24 cellular contexts compared by ENCODE assay signal in the genomic region with DNA sequence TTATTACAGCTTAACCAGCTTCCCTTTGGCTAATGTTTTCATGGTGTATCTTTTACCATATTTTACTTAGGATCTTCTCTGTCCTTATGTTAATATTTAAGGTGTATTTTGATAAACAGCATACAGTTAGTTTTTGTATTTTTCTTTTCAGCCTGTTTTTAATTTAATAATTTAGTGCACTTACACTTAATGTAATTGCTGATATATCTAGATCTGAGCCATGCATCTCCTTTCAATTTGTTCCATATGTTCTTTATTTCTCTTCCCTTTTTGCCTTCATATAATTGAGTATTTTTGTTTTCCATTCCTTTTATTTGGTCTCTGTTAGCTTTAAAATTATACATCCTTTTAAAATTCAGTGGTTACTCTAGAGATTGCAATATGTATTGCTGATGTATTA.
"Had no signal": no experiment of that assay in that cellular context is flagged by ENCODE, and none has a peak within 500 bp of the region (broad histone marks: within the 10 kb centered on the region; RNA-seq: fewer than 3 reads in every experiment).

No MANE protein-coding gene starts in this region.

- H3K9me3 Mint-ChIP-seq: naive B cell; natural killer cell treated with Interleukin-12 subunit alpha and Interleukin-12 subunit beta and Interleukin-15 and Interleukin-18, amount 100 ng/mL, for 72 hours; neural crest cell; stimulated activated effector memory CD8-positive, alpha-beta T cell treated with anti-CD3 and anti-CD28 coated beads, Interleukin-12 subunit alpha, Interleukin-12 subunit beta, amount 100 ng/mL, for 72 hours; stimulated activated naive CD8-positive, alpha-beta T cell treated with anti-CD3 and anti-CD28 coated beads, Interleukin-15, Interleukin-2, amounts not matched to agents 100 ng/mL and 50 ng/mL, for 24 hours had no signal

- DNase-seq: effector memory CD4-positive, alpha-beta T cell; foreskin keratinocyte; heart left ventricle; kidney; mesenchymal stem cell; mucosa of descending colon; naive B cell; stimulated activated CD4-positive, alpha-beta T cell treated with anti-CD3 and anti-CD28 coated beads, Interleukin-2, amount 100 ng/mL, for 24 hours; stimulated activated CD4-positive, alpha-beta T cell treated with anti-CD3 and anti-CD28 coated beads, Interleukin-4, amount 100 ng/mL, for 24 hours; upper lobe of left lung had no signal

- H3K9me3 ChIP-seq: esophagus muscularis mucosa, gastroesophageal sphincter, heart left ventricle, mucosa of descending colon, neutrophil, prostate gland, right atrium auricular region, thoracic aorta, tibial nerve, upper lobe of left lung had no signal

- H3K27ac Mint-ChIP-seq: mesothelial cell of epicardium; natural killer cell treated with Interleukin-12 subunit alpha and Interleukin-12 subunit beta and Interleukin-15 and Interleukin-18, amount 100 ng/mL, for 72 hours; stimulated activated effector memory CD8-positive, alpha-beta T cell treated with anti-CD3 and anti-CD28 coated beads, Interleukin-12 subunit alpha, Interleukin-12 subunit beta, amount 100 ng/mL, for 72 hours; stimulated activated naive CD8-positive, alpha-beta T cell treated with anti-CD3 and anti-CD28 coated beads, Interleukin-15, Interleukin-2, amounts not matched to agents 100 ng/mL and 50 ng/mL, for 24 hours had no signal

- H3K4me3 Mint-ChIP-seq: mesothelial cell of epicardium; naive B cell; natural killer cell treated with Interleukin-12 subunit alpha and Interleukin-12 subunit beta and Interleukin-15 and Interleukin-18, amount 100 ng/mL, for 72 hours; neural crest cell; stimulated activated effector memory CD8-positive, alpha-beta T cell treated with anti-CD3 and anti-CD28 coated beads, Interleukin-12 subunit alpha, Interleukin-12 subunit beta, amount 100 ng/mL, for 72 hours; stimulated activated naive CD8-positive, alpha-beta T cell treated with anti-CD3 and anti-CD28 coated beads, Interleukin-15, Interleukin-2, amounts not matched to agents 100 ng/mL and 50 ng/mL, for 24 hours had no signal

- H3K27me3 Mint-ChIP-seq: naive B cell; natural killer cell treated with Interleukin-12 subunit alpha and Interleukin-12 subunit beta and Interleukin-15 and Interleukin-18, amount 100 ng/mL, for 72 hours; stimulated activated naive CD8-positive, alpha-beta T cell treated with anti-CD3 and anti-CD28 coated beads, Interleukin-15, Interleukin-2, amounts not matched to agents 100 ng/mL and 50 ng/mL, for 24 hours had no signal

- ATAC-seq: foreskin keratinocyte; gastroesophageal sphincter; heart left ventricle; left lobe of liver; mucosa of descending colon; natural killer cell treated with Interleukin-12 subunit alpha and Interleukin-12 subunit beta and Interleukin-15 and Interleukin-18, amount 100 ng/mL, for 72 hours; sciatic nerve; stimulated activated effector memory CD8-positive, alpha-beta T cell treated with anti-CD3 and anti-CD28 coated beads, Interleukin-12 subunit alpha, Interleukin-12 subunit beta, amount 100 ng/mL, for 72 hours had no signal

- H3K4me1 Mint-ChIP-seq: mesothelial cell of epicardium; naive B cell; neural crest cell; stimulated activated effector memory CD8-positive, alpha-beta T cell treated with anti-CD3 and anti-CD28 coated beads, Interleukin-12 subunit alpha, Interleukin-12 subunit beta, amount 100 ng/mL, for 72 hours had no signal
